9 cellular contexts compared by ENCODE assay signal in the genomic region with DNA sequence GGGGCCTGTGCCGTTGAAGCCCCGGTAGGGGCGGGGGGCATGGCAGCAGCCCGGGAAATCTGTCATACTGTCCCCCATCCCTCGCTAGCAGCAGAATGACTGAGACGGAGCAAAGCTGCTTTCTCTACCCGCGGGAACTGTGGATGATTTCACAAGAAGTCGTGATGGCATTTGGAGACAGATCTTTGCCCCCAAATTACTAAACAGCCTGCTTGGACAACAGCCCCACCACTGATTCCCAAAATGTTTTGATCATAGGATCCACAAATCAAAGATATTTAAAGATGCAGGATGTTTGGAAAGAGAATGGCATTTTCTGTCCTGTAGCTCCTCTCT.
DNase-seq lines count a peak whose midpoint lies in the region; ATAC-seq and TF ChIP-seq lines count a peak whose summit lies in the region.
"Had no signal": no experiment of that assay in that cellular context is flagged by ENCODE, and none has a peak within 500 bp of the region (broad histone marks: within the 10 kb centered on the region; RNA-seq: fewer than 3 reads in every experiment).

No MANE protein-coding gene starts in this region.

- H3K36me3 Mint-ChIP-seq in WTC11 = peaks cover 29% of the 10 kb centered on the region

- no peaks in the 10 kb centered on the region for H3K36me3 ChIP-seq in A673 (ENCODE audit: insufficient read depth, low read length, poor library complexity, severe bottlenecking)
- no peaks in the 10 kb centered on the region for H3K36me3 ChIP-seq in neural cell (ENCODE audit: insufficient read depth, low read length)
- no peaks in the 10 kb centered on the region for H3K36me3 ChIP-seq in adrenal gland (replicated peaks in 1 of 2)

- POLR2A ChIA-PET in A673 (lab: Charles Lee; ENCODE audit: low non-redundant PET) = no interaction called here
- POLR2A ChIA-PET in WTC11 (lab: Charles Lee) = interaction anchor here (0.6 to 1.0 kb wide), 2 partner anchors 238 to 251 kb away, joined by 3 to 4 read pairs; no protein-coding TSS in a partner anchor

- no peak overlapping the region for H3K27ac Mint-ChIP-seq in WTC11

- H3K27ac ChIP-seq in A673 (ENCODE audit: low read depth, low read length, poor library complexity, severe bottlenecking) (no peak overlapping the region), neural cell (ENCODE audit: low read length) (no peak overlapping the region), adrenal gland (peak overlapping the region in 1 of 5 donors; percentile 69)

- peak overlapping the region; percentile 7 for H2AFZ ChIP-seq in neural cell (ENCODE audit: low read depth, low read length)

- H3K4me2 ChIP-seq in neural cell (ENCODE audit: low read length) = peak overlapping the region; percentile 81

- TF ChIP-seq RAD21 in neural cell (conservative IDR thresholded peaks at IDR 0.05) = no peak

- H3K27me3 ChIP-seq in A673 (replicated peaks; ENCODE audit: insufficient read depth, low read depth, low read length, poor library complexity) = no peaks in the 10 kb centered on the region
- peaks cover 30% of the 10 kb centered on the region for H3K27me3 ChIP-seq in neural cell (ENCODE audit: insufficient read depth, low read depth, low read length)
- no peaks in the 10 kb centered on the region for H3K27me3 ChIP-seq in adrenal gland

- TF ChIP-seq CTCF in A673 (conservative IDR thresholded peaks at IDR 0.05; ENCODE audit: low read depth, low read length) (no peak), WTC11 (IDR thresholded peaks at IDR 0.05) (no peak), fibroblast of villous mesenchyme (IDR thresholded peaks at IDR 0.05; ENCODE audit: insufficient read depth, low read depth, low read length) (peak; percentile 1), neural cell (IDR thresholded peaks at IDR 0.05; ENCODE audit: poor library complexity, severe bottlenecking) (peak; percentile 13), adrenal gland (IDR thresholded peaks at IDR 0.05) (no peak)

- no peaks in the 10 kb centered on the region for H4K20me1 ChIP-seq in neural cell (ENCODE audit: insufficient read depth)

- ATAC-seq in WTC11 (no peak), HG03342 (IDR thresholded peaks at IDR 0.05; ENCODE audit: unreplicated experiment) (no peak)

- BruUV-seq in A673 (replicated peaks; lab: Mats Ljungman, UMichigan) = no TSS peak

- TF ChIP-seq POLR2A in adrenal gland (IDR thresholded peaks at IDR 0.05) = no peak

- H3K9me3 ChIP-seq in A673 (ENCODE audit: low read depth, low read length, poor library complexity, severe bottlenecking) (peaks cover 11% of the 10 kb centered on the region), neural cell (ENCODE audit: low read length) (peaks cover 11% of the 10 kb centered on the region), adrenal gland (replicated peaks in 1 of 3) (peaks cover 0 to 8% (median 0%) of the 10 kb centered on the region in 3 donors)

- DNase-seq in A673 (ENCODE audit: low spot score) (no peak), WTC11 (ENCODE audit: low spot score) (no peak), fibroblast of villous mesenchyme (ENCODE audit: low read depth) (peak; percentile 55), NCI-H146 treated with DMSO at 0.1 percent for 48 hours (lab: John Stamatoyannopoulos, UW; ENCODE audit: unreplicated experiment) (no peak), KBM-7 (no peak), adrenal gland (no peak)
- DNase-seq: SIG-M5 had no signal

- intact Hi-C loops in A673 (cut with micrococcal nuclease; ENCODE audit: unreplicated experiment) (no loop called here), adrenal gland (cut with DNase I) (no loop called here)

- no peaks in the 10 kb centered on the region for H3K9me2 ChIP-seq in neural cell (ENCODE audit: insufficient read depth, low read length)

- TF ChIP-seq EP300 in neural cell (conservative IDR thresholded peaks at IDR 0.05; ENCODE audit: poor library complexity, severe bottlenecking) = no peak

- H3K27me3 Mint-ChIP-seq in WTC11 (ENCODE audit: low read depth) = peaks cover 3% of the 10 kb centered on the region; the same call in 1 of the 2 replicates

- H3K9ac ChIP-seq in neural cell (ENCODE audit: low read length) = peak overlapping the region; percentile 57

- 9 to 20% (median 16%) methylated on average over 9 of the region's 9 CpGs for WGBS in adrenal gland, 4 donors

- CTCF ChIA-PET in A673 (lab: Charles Lee) (no interaction called here), WTC11 (lab: Charles Lee) (interaction anchor here (0.6 to 3.9 kb wide), 14 partner anchors 15 to 324 kb away, joined by 3 to 38 read pairs (median 4); partner anchors contain the start of genes C5orf22 and DROSHA)

- H3K4me1 ChIP-seq in A673 (ENCODE audit: insufficient read depth, low read length, poor library complexity, severe bottlenecking) (peaks cover 24% of the 10 kb centered on the region), adrenal gland (replicated peaks in 1 of 2) (peaks cover 0 to 6% of the 10 kb centered on the region in 2 donors)

- peak overlapping the region; percentile 46 for H3K4me3 ChIP-seq in A673 (ENCODE audit: low read depth, low read length, poor library complexity, severe bottlenecking)
- peak overlapping the region; percentile 67 for H3K4me3 ChIP-seq in fibroblast of villous mesenchyme (ENCODE audit: low read depth, low read length)
- H3K4me3 ChIP-seq in neural cell (ENCODE audit: low read length) = peak overlapping the region; percentile 68
- peak overlapping the region in 2 of 4 donors; percentile 32 to 80 for H3K4me3 ChIP-seq in adrenal gland

- peaks cover 41% of the 10 kb centered on the region for H3K4me1 Mint-ChIP-seq in WTC11

- no peaks in the 10 kb centered on the region for H3F3A ChIP-seq in neural cell (ENCODE audit: insufficient read depth, low read length, poor library complexity, severe bottlenecking)

- in situ Hi-C loops in KBM-7 (cut with MboI; ENCODE audit: low pct_unique_long_range_greater_than_20kb, low sequenced_read_pairs) = no loop called here

- H3K79me2 ChIP-seq in neural cell (replicated peaks; ENCODE audit: insufficient read depth, low read length) = no peaks in the 10 kb centered on the region

- peaks cover 22% of the 10 kb centered on the region for H3K9me3 Mint-ChIP-seq in WTC11

- H3K4me3 Mint-ChIP-seq in WTC11 = peak overlapping the region; percentile 95

TF ChIP-seq in WTC11, 78 proteins besides CTCF, POLR2A, EP300 and RAD21 (continues in another document):
- TF ChIP-seq ZNF263 (CRISPR knock-in tag; IDR thresholded peaks at IDR 0.05; ENCODE audit: low read depth) (no peak), PRRX2 (CRISPR knock-in tag; IDR thresholded peaks at IDR 0.05) (no peak), TEAD4 (CRISPR knock-in tag; IDR thresholded peaks at IDR 0.05) (no peak)
- TF ChIP-seq, protein P1, sequence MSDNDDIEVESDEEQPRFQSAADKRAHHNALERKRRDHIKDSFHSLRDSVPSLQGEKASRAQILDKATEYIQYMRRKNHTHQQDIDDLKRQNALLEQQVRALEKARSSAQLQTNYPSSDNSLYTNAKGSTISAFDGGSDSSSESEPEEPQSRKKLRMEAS (CRISPR knock-in tag; IDR thresholded peaks at IDR 0.05) = no peak

TF ChIP-seq in neural cell, 6 proteins besides CTCF, POLR2A, EP300 and RAD21:
- TF ChIP-seq TAF1 (IDR thresholded peaks at IDR 0.05; ENCODE audit: low read depth) (no peak), SMC3 (conservative IDR thresholded peaks at IDR 0.05; ENCODE audit: poor library complexity) (no peak), EZH2 (IDR thresholded peaks at IDR 0.05; ENCODE audit: borderline replicate concordance, insufficient read depth, low read length, poor library complexity, severe bottlenecking) (no peak), MXI1 (conservative IDR thresholded peaks at IDR 0.05; ENCODE audit: poor library complexity, severe bottlenecking) (no peak), POLR2AphosphoS5 (IDR thresholded peaks at IDR 0.05) (no peak)
- TF ChIP-seq, protein P2, sequence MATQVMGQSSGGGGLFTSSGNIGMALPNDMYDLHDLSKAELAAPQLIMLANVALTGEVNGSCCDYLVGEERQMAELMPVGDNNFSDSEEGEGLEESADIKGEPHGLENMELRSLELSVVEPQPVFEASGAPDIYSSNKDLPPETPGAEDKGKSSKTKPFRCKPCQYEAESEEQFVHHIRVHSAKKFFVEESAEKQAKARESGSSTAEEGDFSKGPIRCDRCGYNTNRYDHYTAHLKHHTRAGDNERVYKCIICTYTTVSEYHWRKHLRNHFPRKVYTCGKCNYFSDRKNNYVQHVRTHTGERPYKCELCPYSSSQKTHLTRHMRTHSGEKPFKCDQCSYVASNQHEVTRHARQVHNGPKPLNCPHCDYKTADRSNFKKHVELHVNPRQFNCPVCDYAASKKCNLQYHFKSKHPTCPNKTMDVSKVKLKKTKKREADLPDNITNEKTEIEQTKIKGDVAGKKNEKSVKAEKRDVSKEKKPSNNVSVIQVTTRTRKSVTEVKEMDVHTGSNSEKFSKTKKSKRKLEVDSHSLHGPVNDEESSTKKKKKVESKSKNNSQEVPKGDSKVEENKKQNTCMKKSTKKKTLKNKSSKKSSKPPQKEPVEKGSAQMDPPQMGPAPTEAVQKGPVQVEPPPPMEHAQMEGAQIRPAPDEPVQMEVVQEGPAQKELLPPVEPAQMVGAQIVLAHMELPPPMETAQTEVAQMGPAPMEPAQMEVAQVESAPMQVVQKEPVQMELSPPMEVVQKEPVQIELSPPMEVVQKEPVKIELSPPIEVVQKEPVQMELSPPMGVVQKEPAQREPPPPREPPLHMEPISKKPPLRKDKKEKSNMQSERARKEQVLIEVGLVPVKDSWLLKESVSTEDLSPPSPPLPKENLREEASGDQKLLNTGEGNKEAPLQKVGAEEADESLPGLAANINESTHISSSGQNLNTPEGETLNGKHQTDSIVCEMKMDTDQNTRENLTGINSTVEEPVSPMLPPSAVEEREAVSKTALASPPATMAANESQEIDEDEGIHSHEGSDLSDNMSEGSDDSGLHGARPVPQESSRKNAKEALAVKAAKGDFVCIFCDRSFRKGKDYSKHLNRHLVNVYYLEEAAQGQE (IDR thresholded peaks at IDR 0.05; ENCODE audit: borderline replicate concordance) = no peak

Comparison
In these comparisons a context has a peak if more than half of its experiments do, and no peak if none do; other contexts are left out.
1. CTCF ChIP-seq: peak in fibroblast of villous mesenchyme (single experiment) and neural cell (single experiment); none in A673 (single experiment), WTC11 (single experiment) and adrenal gland (0 of 6).